In genomic region chr2:118197011-118197695, GRCh38 we compare ENCODE assay signal across 11 cellular contexts.
DNase-seq lines count a peak whose midpoint lies in the region; ATAC-seq and TF ChIP-seq lines count a peak whose summit lies in the region.
"Had no signal": no experiment of that assay in that cellular context is flagged by ENCODE, and none has a peak within 500 bp of the region (broad histone marks: within the 10 kb centered on the region; RNA-seq: fewer than 3 reads in every experiment).

No MANE protein-coding gene starts in this region.

- in situ Hi-C loops in brain microvascular endothelial cell (cut with HindIII; ENCODE audit: low pct_ligation_motif_present, low sequenced_read_pairs): no loop called here

- H3K4me3 ChIP-seq in brain microvascular endothelial cell (ENCODE audit: low read depth, low read length): no peak overlapping the region

- H3K36me3 ChIP-seq in brain microvascular endothelial cell (replicated peaks): no peaks in the 10 kb centered on the region

- DNase-seq in A172 (ENCODE audit: low spot score): peak; percentile 26
- peak; percentile 5 for DNase-seq in brain microvascular endothelial cell
- DNase-seq in HuH-7.5 (ENCODE audit: low spot score): no peak
- DNase-seq in amygdala (lab: John Stamatoyannopoulos, UW): no peak
- DNase-seq in KG1 (lab: John Stamatoyannopoulos, UW): no peak
- no peak for DNase-seq in NCI-H69 (lab: John Stamatoyannopoulos, UW)
- DNase-seq: activated CD4-positive, alpha-beta T cell treated with anti-CD3 and anti-CD28 coated beads for 4 hours; aorta; stimulated activated CD4-positive, alpha-beta T cell treated with anti-CD3 and anti-CD28 coated beads, Interleukin-2, amount 100 ng/mL, for 48 hours had no signal

- no peaks in the 10 kb centered on the region for H3K27me3 ChIP-seq in brain microvascular endothelial cell (replicated peaks)

- no peak for TF ChIP-seq CTCF in brain microvascular endothelial cell (IDR thresholded peaks at IDR 0.05; ENCODE audit: low read depth, low read length, missing control alignments)

- ATAC-seq in GM18909 (IDR thresholded peaks at IDR 0.05; ENCODE audit: poor library complexity, unreplicated experiment) (peak; percentile 79), HG03354 (IDR thresholded peaks at IDR 0.05; ENCODE audit: poor library complexity, severe bottlenecking, unreplicated experiment) (peak; percentile 76)

- H3K27ac ChIP-seq in brain microvascular endothelial cell: no peak overlapping the region

Comparison
In these comparisons a context has a peak if more than half of its experiments do, and no peak if none do; other contexts are left out.
1. DNase-seq: peak in A172 (single experiment) and brain microvascular endothelial cell (single experiment); none in HuH-7.5 (single experiment), amygdala (0 of 56), KG1 (single experiment) and NCI-H69 (single experiment).